1 cellular context compared by ENCODE assay signal in genomic region chr1:209747580-209748262, GRCh38.
TF ChIP-seq lines count a peak whose summit lies in the region.

No MANE protein-coding gene starts in this region.

TF ChIP-seq in SK-N-SH, 30 proteins besides CTCF, POLR2A, EP300 and RAD21:
- TF ChIP-seq, protein P1, sequence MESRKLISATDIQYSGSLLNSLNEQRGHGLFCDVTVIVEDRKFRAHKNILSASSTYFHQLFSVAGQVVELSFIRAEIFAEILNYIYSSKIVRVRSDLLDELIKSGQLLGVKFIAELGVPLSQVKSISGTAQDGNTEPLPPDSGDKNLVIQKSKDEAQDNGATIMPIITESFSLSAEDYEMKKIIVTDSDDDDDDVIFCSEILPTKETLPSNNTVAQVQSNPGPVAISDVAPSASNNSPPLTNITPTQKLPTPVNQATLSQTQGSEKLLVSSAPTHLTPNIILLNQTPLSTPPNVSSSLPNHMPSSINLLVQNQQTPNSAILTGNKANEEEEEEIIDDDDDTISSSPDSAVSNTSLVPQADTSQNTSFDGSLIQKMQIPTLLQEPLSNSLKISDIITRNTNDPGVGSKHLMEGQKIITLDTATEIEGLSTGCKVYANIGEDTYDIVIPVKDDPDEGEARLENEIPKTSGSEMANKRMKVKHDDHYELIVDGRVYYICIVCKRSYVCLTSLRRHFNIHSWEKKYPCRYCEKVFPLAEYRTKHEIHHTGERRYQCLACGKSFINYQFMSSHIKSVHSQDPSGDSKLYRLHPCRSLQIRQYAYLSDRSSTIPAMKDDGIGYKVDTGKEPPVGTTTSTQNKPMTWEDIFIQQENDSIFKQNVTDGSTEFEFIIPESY (IDR thresholded peaks at IDR 0.05; ENCODE audit: borderline replicate concordance, low read depth), result no peak
- no peak for TF ChIP-seq POLR2AphosphoS5 (IDR thresholded peaks at IDR 0.05; ENCODE audit: low read depth, low read length)
- no peak for TF ChIP-seq REST (IDR thresholded peaks at IDR 0.05; ENCODE audit: low read depth, low read length)
- no peak for TF ChIP-seq RCOR1 (IDR thresholded peaks at IDR 0.05; ENCODE audit: low read length)
- TF ChIP-seq SIN3A (IDR thresholded peaks at IDR 0.05; ENCODE audit: borderline replicate concordance, low read depth, low read length), result no peak
- TF ChIP-seq ELF1 (IDR thresholded peaks at IDR 0.05), result no peak
- TF ChIP-seq PBX3 (IDR thresholded peaks at IDR 0.05), result no peak
- no peak for TF ChIP-seq TEAD4 (IDR thresholded peaks at IDR 0.05; ENCODE audit: borderline replicate concordance, insufficient read depth)
- no peak for TF ChIP-seq NRF1 (IDR thresholded peaks at IDR 0.05; ENCODE audit: low read depth, low read length)
- TF ChIP-seq, protein P2, sequence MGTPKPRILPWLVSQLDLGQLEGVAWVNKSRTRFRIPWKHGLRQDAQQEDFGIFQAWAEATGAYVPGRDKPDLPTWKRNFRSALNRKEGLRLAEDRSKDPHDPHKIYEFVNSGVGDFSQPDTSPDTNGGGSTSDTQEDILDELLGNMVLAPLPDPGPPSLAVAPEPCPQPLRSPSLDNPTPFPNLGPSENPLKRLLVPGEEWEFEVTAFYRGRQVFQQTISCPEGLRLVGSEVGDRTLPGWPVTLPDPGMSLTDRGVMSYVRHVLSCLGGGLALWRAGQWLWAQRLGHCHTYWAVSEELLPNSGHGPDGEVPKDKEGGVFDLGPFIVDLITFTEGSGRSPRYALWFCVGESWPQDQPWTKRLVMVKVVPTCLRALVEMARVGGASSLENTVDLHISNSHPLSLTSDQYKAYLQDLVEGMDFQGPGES (IDR thresholded peaks at IDR 0.05; ENCODE audit: low read depth, low read length), result no peak
- no peak for TF ChIP-seq EZH2phosphoT487 (IDR thresholded peaks at IDR 0.05; ENCODE audit: borderline replicate concordance, low read depth)
- no peak for TF ChIP-seq MXI1 (IDR thresholded peaks at IDR 0.05; ENCODE audit: low read depth, low read length)
- TF ChIP-seq FOXM1 (IDR thresholded peaks at IDR 0.05; ENCODE audit: low read depth), result no peak
- no peak for TF ChIP-seq GATA2 (CRISPR knock-in tag; IDR thresholded peaks at IDR 0.05)
- no peak for TF ChIP-seq TCF12 (IDR thresholded peaks at IDR 0.05)
- TF ChIP-seq CHD2 (IDR thresholded peaks at IDR 0.05; ENCODE audit: low read length, partially characterized antibody), result no peak
- no peak for TF ChIP-seq GABPA (IDR thresholded peaks at IDR 0.05; ENCODE audit: low read depth)
- TF ChIP-seq, protein P3, sequence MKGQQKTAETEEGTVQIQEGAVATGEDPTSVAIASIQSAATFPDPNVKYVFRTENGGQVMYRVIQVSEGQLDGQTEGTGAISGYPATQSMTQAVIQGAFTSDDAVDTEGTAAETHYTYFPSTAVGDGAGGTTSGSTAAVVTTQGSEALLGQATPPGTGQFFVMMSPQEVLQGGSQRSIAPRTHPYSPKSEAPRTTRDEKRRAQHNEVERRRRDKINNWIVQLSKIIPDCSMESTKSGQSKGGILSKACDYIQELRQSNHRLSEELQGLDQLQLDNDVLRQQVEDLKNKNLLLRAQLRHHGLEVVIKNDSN (IDR thresholded peaks at IDR 0.05; ENCODE audit: borderline replicate concordance, low read depth), result no peak
- TF ChIP-seq SMC3 (IDR thresholded peaks at IDR 0.05; ENCODE audit: low read depth, low read length), result no peak
